In the genomic region with DNA sequence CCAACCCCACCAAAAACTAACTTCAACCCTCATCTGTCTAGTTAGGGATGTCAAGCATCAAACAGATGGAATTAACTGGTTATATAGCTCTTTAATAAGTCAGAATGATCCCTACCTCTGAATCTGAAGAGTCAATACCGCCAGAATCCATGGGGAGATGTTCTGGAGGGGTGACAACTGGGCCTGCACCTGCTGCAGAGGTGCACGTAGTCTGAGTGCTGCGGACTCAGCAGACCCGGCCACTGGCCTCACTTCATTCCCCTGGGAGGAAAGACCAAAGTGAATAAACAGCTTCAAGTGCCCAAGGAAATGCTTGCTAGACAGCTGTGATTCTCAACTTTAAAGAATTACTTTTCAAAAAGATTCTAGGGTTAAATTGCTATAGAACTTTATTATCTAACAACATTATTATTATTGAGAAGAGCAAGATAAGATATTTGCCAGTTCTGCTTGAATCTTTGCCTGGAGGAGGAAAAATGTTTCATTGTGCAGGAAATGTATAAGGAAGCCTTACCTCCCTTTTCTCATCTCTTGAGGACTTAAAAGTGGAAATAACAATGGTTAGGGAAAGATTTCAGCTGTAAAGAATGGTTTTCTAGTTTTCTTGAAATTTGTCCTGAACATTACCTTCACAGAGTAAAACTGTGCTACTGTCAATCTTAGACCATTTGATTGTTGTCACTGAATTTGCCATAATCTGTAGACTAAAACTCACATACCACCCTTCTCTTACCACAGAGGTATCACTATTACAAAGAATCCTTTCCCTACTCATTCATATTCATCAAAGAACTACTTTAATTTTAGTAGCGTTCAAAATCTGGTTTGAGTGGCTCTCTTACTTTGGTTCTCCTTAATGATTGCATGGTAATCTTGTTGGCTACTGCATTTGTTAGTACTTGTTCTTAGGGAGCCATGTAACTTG, we compare ENCODE assay signal across 1 cellular context.
A peak's percentile ranks its signal among the peaks of the same experiment; 100 is the strongest.
TF ChIP-seq lines count a peak whose summit lies in the region.

No MANE protein-coding gene starts in this region.

TF ChIP-seq in GM12878, 131 proteins besides CTCF, POLR2A, EP300 and RAD21:
- TF ChIP-seq SPI1 (IDR thresholded peaks at IDR 0.05; ENCODE audit: borderline replicate concordance, insufficient read depth, low read depth, low read length) (no peak), JUNB (IDR thresholded peaks at IDR 0.05) (peak; percentile 61), NFIC (IDR thresholded peaks at IDR 0.05; ENCODE audit: low read depth, low read length) (peak; percentile 46; the same call in 1 of the 2 replicates), STAT1 (conservative IDR thresholded peaks at IDR 0.05) (no peak), RUNX3 (IDR thresholded peaks at IDR 0.05; ENCODE audit: low read length) (peak; percentile 80), ZNF24 (IDR thresholded peaks at IDR 0.05) (no peak), PML (IDR thresholded peaks at IDR 0.05; ENCODE audit: low read length) (0 out of 2 replicates have a peak, but pooled peaks have one; percentile 30), WRNIP1 (IDR thresholded peaks at IDR 0.05; ENCODE audit: borderline replicate concordance, low read depth, low read length) (no peak), TCF7 (IDR thresholded peaks at IDR 0.05; ENCODE audit: borderline replicate concordance) (no peak)
- TF ChIP-seq, protein P1, sequence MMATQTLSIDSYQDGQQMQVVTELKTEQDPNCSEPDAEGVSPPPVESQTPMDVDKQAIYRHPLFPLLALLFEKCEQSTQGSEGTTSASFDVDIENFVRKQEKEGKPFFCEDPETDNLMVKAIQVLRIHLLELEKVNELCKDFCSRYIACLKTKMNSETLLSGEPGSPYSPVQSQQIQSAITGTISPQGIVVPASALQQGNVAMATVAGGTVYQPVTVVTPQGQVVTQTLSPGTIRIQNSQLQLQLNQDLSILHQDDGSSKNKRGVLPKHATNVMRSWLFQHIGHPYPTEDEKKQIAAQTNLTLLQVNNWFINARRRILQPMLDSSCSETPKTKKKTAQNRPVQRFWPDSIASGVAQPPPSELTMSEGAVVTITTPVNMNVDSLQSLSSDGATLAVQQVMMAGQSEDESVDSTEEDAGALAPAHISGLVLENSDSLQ (IDR thresholded peaks at IDR 0.05), result peak; percentile 80
